ENCODE assay signal across 8 cellular contexts in genomic region chr11:59551651-59552521, GRCh38. TPM values are rescaled to one million over a fixed set of nuclear protein-coding genes. Genes with fewer than 3 reads are reported as not detected.
DNase-seq lines count a peak whose midpoint lies in the region; ATAC-seq, FAIRE-seq and TF ChIP-seq lines count a peak whose summit lies in the region.

No MANE protein-coding gene starts in this region.

- intact Hi-C loops in HepG2 (cut with micrococcal nuclease; ENCODE audit: unreplicated experiment): loop anchor here (1.0 to 5.0 kb wide), 6 partner anchors 14 to 250 kb away; partner anchors contain the start of genes OSBP and PATL1

- in situ Hi-C loops in HepG2 (cut with HindIII; ENCODE audit: extremely low pct_ligation_motif_present, low pct_unique_long_range_greater_than_20kb): no loop called here
- in situ Hi-C loops in GM13977 (cut with MboI; ENCODE audit: low pct_unique_long_range_greater_than_20kb, low sequenced_read_pairs, unreplicated experiment): no loop called here

- no peaks in the 10 kb centered on the region for H3K79me2 ChIP-seq in HepG2 (ENCODE audit: insufficient read depth, low read length)

- no peak for ATAC-seq in HepG2

- H3K4me1 ChIP-seq in HepG2 (ENCODE audit: insufficient read depth, low read length) (peaks cover 31% of the 10 kb centered on the region), suprapubic skin (peaks cover 29% of the 10 kb centered on the region)

- TF ChIP-seq RAD21 in HepG2 (CRISPR knock-in tag; IDR thresholded peaks at IDR 0.05): no peak

- TF ChIP-seq CTCF in GM12875 (IDR thresholded peaks at IDR 0.05; ENCODE audit: borderline replicate concordance, insufficient read depth, low read depth, low read length): no peak
- no peak for TF ChIP-seq CTCF in bronchial epithelial cell (IDR thresholded peaks at IDR 0.05; ENCODE audit: insufficient read depth, low read length, severe bottlenecking)
- TF ChIP-seq CTCF in HepG2 (CRISPR knock-in tag; IDR thresholded peaks at IDR 0.05): no peak
- TF ChIP-seq CTCF in suprapubic skin (IDR thresholded peaks at IDR 0.05): no peak
- no peak for TF ChIP-seq CTCF in GM13977 (IDR thresholded peaks at IDR 0.05; ENCODE audit: extremely low read depth, insufficient read depth, missing control alignments)

- H4K20me1 ChIP-seq in HepG2 (ENCODE audit: insufficient read depth, low read length): no peaks in the 10 kb centered on the region

- DNase-seq in A172 (ENCODE audit: low spot score) (peak; percentile 78), OCI-M1 (lab: John Stamatoyannopoulos, UW) (peak; percentile 91), bronchial epithelial cell (ENCODE audit: low read depth) (peak; percentile 62), HepG2 (ENCODE audit: low spot score) (peak; percentile 42), suprapubic skin (ENCODE audit: low spot score in 2 of 2) (no peak), NOMO-1 (lab: John Stamatoyannopoulos, UW; ENCODE audit: unreplicated experiment in 2 of 2) (no peak), GM13977 (ENCODE audit: low spot score) (no peak)

- H3K36me3 ChIP-seq in bronchial epithelial cell (ENCODE audit: control insufficient read depth, insufficient read depth, low read length) (no peaks in the 10 kb centered on the region), HepG2 (replicated peaks in 1 of 2; ENCODE audit: control insufficient read depth in 1 of 2, insufficient read depth in 2 of 2, low read length in 2 of 2) (no peaks in the 10 kb centered on the region), suprapubic skin (no peaks in the 10 kb centered on the region)

- no peak for TF ChIP-seq EP300 in HepG2 (IDR thresholded peaks at IDR 0.05; ENCODE audit: low read depth in 2 of 2, low read length in 2 of 2)
- TF ChIP-seq EP300 in HepG2 (CRISPR knock-in tag; IDR thresholded peaks at IDR 0.05; ENCODE audit: borderline replicate concordance): no peak
- TF ChIP-seq EP300 in suprapubic skin (IDR thresholded peaks at IDR 0.05): no peak

- CTCF ChIA-PET in HepG2 (lab: Yijun Ruan, JAX; ENCODE audit: low intra/inter-chr PET ratio, low total read pairs): no interaction called here

- TF ChIP-seq POLR2A in HepG2 (IDR thresholded peaks at IDR 0.05; ENCODE audit: insufficient read depth in 1 of 2, low read depth in 2 of 2, low read length in 2 of 2): no peak
- no peak for TF ChIP-seq POLR2A in suprapubic skin (IDR thresholded peaks at IDR 0.05)

- WGBS in HepG2 (ENCODE audit: low lambda C conversion rate): 62% methylated on average over 30 of the region's 30 CpGs
- WGBS in suprapubic skin: 27% methylated on average over 30 of the region's 30 CpGs

- peak overlapping the region; percentile 84 for H3K4me2 ChIP-seq in HepG2 (ENCODE audit: low read depth, low read length)

- no peaks in the 10 kb centered on the region for H3K27me3 ChIP-seq in bronchial epithelial cell (ENCODE audit: control insufficient read depth, insufficient read depth, low read length)
- no peaks in the 10 kb centered on the region; a peak in 1 of 5 replicates for H3K27me3 ChIP-seq in HepG2 (ENCODE audit: control insufficient read depth in 1 of 2, insufficient read depth in 2 of 2, low read length in 2 of 2)
- H3K27me3 ChIP-seq in suprapubic skin: no peaks in the 10 kb centered on the region

- H2AFZ ChIP-seq in HepG2 (ENCODE audit: low read length): peak overlapping the region; percentile 34

- POLR2A ChIA-PET in HepG2 (lab: Yijun Ruan, JAX): interaction anchor here (0.7 kb wide), 1 partner anchor 1800 kb away, joined by 4 read pairs; the partner anchor contains the start of gene BTBD18

- H3K9me3 ChIP-seq in HepG2 (ENCODE audit: low read length) (no peaks in the 10 kb centered on the region), suprapubic skin (no peaks in the 10 kb centered on the region)

- peak overlapping the region; percentile 53 for H3K4me3 ChIP-seq in GM12875 (ENCODE audit: low read depth, low read length)
- peak overlapping the region; percentile 50 for H3K4me3 ChIP-seq in bronchial epithelial cell (ENCODE audit: low read depth, low read length)
- H3K4me3 ChIP-seq in HepG2 (replicated peaks in 1 of 3; ENCODE audit: insufficient read depth in 1 of 3, low read depth in 2 of 3, low read length in 3 of 3): peak overlapping the region; percentile 62 to 72 (median 72)
- peak overlapping the region; percentile 56 for H3K4me3 ChIP-seq in suprapubic skin

- no peak overlapping the region for H3K27ac ChIP-seq in HepG2 (ENCODE audit: extremely low read length, insufficient read depth, low read length)
- peak overlapping the region; percentile 85 for H3K27ac ChIP-seq in suprapubic skin

- peak overlapping the region; percentile 64; the same call in 1 of the 2 replicates for H3K9ac ChIP-seq in HepG2 (ENCODE audit: insufficient read depth, low read depth, low read length)

- BruUV-seq in HepG2 (replicated peaks; lab: Mats Ljungman, UMichigan): no TSS peak

- no peak for FAIRE-seq in bronchial epithelial cell (lab: Jason Lieb, UNC)
- no peak for FAIRE-seq in HepG2 (lab: Jason Lieb, UNC)

TF ChIP-seq in HepG2, 621 proteins besides CTCF, POLR2A, EP300 and RAD21 (continues in another document):
- peak; percentile 47 for TF ChIP-seq ZBTB38 (CRISPR knock-in tag; IDR thresholded peaks at IDR 0.05)
- no peak for TF ChIP-seq SOX5 (CRISPR knock-in tag; IDR thresholded peaks at IDR 0.05; ENCODE audit: borderline replicate concordance)
- TF ChIP-seq FOXJ3 (CRISPR knock-in tag; IDR thresholded peaks at IDR 0.05; ENCODE audit: borderline replicate concordance): no peak
- no peak for TF ChIP-seq CREM (IDR thresholded peaks at IDR 0.05)
- TF ChIP-seq CREM (CRISPR knock-in tag; IDR thresholded peaks at IDR 0.05): no peak
- TF ChIP-seq ZNF777 (CRISPR knock-in tag; IDR thresholded peaks at IDR 0.05): 0 out of 2 replicates have a peak, but pooled peaks have one; percentile 8
- peak; percentile 95 for TF ChIP-seq ZNF24 (IDR thresholded peaks at IDR 0.05)
- no peak for TF ChIP-seq ZNF703 (CRISPR knock-in tag; IDR thresholded peaks at IDR 0.05; ENCODE audit: borderline replicate concordance)
- no peak for TF ChIP-seq MLX (CRISPR knock-in tag; IDR thresholded peaks at IDR 0.05)

RNA-seq across cellular contexts. Expression of gene OR4D9, which starts 40.5 kb away (rescaled TPM):
- not detected in 2 replicates for total RNA-seq in A172 (2014; rRNA removed; shearing (Covaris generic))
- total RNA-seq in bronchial epithelial cell (not detected in 2 replicates), HepG2 (2016; rRNA removed; fragmentation: Illumina TruSeq; extraction: Trizol) (not detected in 2 replicates), suprapubic skin (not detected)
- total RNA-seq in HepG2 (2016; cell fraction: cytosol; rRNA removed; fragmentation: Illumina TruSeq; extraction: Trizol; ENCODE audit: low read depth): not detected in 2 replicates
- not detected in 2 replicates for total RNA-seq in HepG2 (2016; cell fraction: insoluble cytoplasmic fraction; rRNA removed; fragmentation: Illumina TruSeq; extraction: Trizol)
- total RNA-seq in HepG2 (2016; cell fraction: membrane; rRNA removed; fragmentation: Illumina TruSeq; extraction: Trizol): not detected in 2 replicates
- not detected in 2 replicates for total RNA-seq in HepG2 (2016; cell fraction: nucleus; rRNA removed; fragmentation: Illumina TruSeq; extraction: Trizol)
- polyA plus RNA-seq in HepG2 (2011; rRNA removed): not detected in 2 replicates
- polyA plus RNA-seq in HepG2 (2011; cell fraction: cytosol; rRNA removed): not detected in 2 replicates
- not detected in 2 replicates for polyA plus RNA-seq in HepG2 (2011; cell fraction: nucleus; rRNA removed)
- polyA plus RNA-seq in HepG2 (2012): not detected in 2 replicates
- not detected in 2 replicates for polyA plus RNA-seq in HepG2 (2016; cell fraction: cytosol; fragmentation: Illumina TruSeq; extraction: Trizol; ENCODE audit: low read depth)
- not detected in 2 replicates for polyA plus RNA-seq in HepG2 (2016; cell fraction: insoluble cytoplasmic fraction; fragmentation: Illumina TruSeq; extraction: Trizol; ENCODE audit: low read depth)
- polyA plus RNA-seq in HepG2 (2016; cell fraction: membrane; fragmentation: Illumina TruSeq; extraction: Trizol; ENCODE audit: low read depth): not detected in 2 replicates
- not detected in 2 replicates for polyA plus RNA-seq in HepG2 (2016; cell fraction: nucleus; fragmentation: Illumina TruSeq; extraction: Trizol; ENCODE audit: insufficient read depth, low read depth)
- not detected in 2 replicates for polyA minus RNA-seq in HepG2 (2011; rRNA and poly(A)+ RNA removed; ENCODE audit: low replicate concordance)
- polyA minus RNA-seq in HepG2 (2011; cell fraction: cytosol; rRNA and poly(A)+ RNA removed): not detected in 2 replicates
- not detected in 2 replicates for polyA minus RNA-seq in HepG2 (2011; cell fraction: nucleus; rRNA and poly(A)+ RNA removed)

RNA-seq across cellular contexts. Expression of gene OR4D11, which starts 48.5 kb away (rescaled TPM):
- total RNA-seq in A172 (2014; rRNA removed; shearing (Covaris generic)): not detected in 2 replicates
- not detected in 2 replicates for total RNA-seq in bronchial epithelial cell
- total RNA-seq in HepG2 (2016; rRNA removed; fragmentation: Illumina TruSeq; extraction: Trizol): not detected in 2 replicates
- not detected in 2 replicates for total RNA-seq in HepG2 (2016; cell fraction: cytosol; rRNA removed; fragmentation: Illumina TruSeq; extraction: Trizol; ENCODE audit: low read depth)
- not detected in 2 replicates for total RNA-seq in HepG2 (2016; cell fraction: insoluble cytoplasmic fraction; rRNA removed; fragmentation: Illumina TruSeq; extraction: Trizol)
- not detected in 2 replicates for total RNA-seq in HepG2 (2016; cell fraction: membrane; rRNA removed; fragmentation: Illumina TruSeq; extraction: Trizol)
- total RNA-seq in HepG2 (2016; cell fraction: nucleus; rRNA removed; fragmentation: Illumina TruSeq; extraction: Trizol): not detected in 2 replicates
- not detected in 2 replicates for polyA plus RNA-seq in HepG2 (2011; rRNA removed)
- polyA plus RNA-seq in HepG2 (2011; cell fraction: cytosol; rRNA removed): not detected in 2 replicates
- polyA plus RNA-seq in HepG2 (2011; cell fraction: nucleus; rRNA removed): not detected in 2 replicates
- not detected in 2 replicates for polyA plus RNA-seq in HepG2 (2012)
- not detected in 2 replicates for polyA plus RNA-seq in HepG2 (2016; cell fraction: cytosol; fragmentation: Illumina TruSeq; extraction: Trizol; ENCODE audit: low read depth)
- not detected in 2 replicates for polyA plus RNA-seq in HepG2 (2016; cell fraction: insoluble cytoplasmic fraction; fragmentation: Illumina TruSeq; extraction: Trizol; ENCODE audit: low read depth)
- polyA plus RNA-seq in HepG2 (2016; cell fraction: membrane; fragmentation: Illumina TruSeq; extraction: Trizol; ENCODE audit: low read depth): not detected in 2 replicates
- not detected in 2 replicates for polyA plus RNA-seq in HepG2 (2016; cell fraction: nucleus; fragmentation: Illumina TruSeq; extraction: Trizol; ENCODE audit: insufficient read depth, low read depth)
- polyA minus RNA-seq in HepG2 (2011; rRNA and poly(A)+ RNA removed; ENCODE audit: low replicate concordance): not detected in 2 replicates
- polyA minus RNA-seq in HepG2 (2011; cell fraction: cytosol; rRNA and poly(A)+ RNA removed): not detected in 2 replicates
- not detected in 2 replicates for polyA minus RNA-seq in HepG2 (2011; cell fraction: nucleus; rRNA and poly(A)+ RNA removed)
- total RNA-seq in suprapubic skin: not detected

Comparison
In these comparisons a context has a peak if more than half of its experiments do, and no peak if none do; other contexts are left out.
1. DNase-seq: peak in A172 (single experiment), OCI-M1 (single experiment), bronchial epithelial cell (single experiment) and HepG2 (single experiment); none in suprapubic skin (0 of 2), NOMO-1 (0 of 2) and GM13977 (single experiment).
2. Peak in every context shown above with its lines, with median percentiles within 50 percentile points of each other: H3K4me3 ChIP-seq.